ENCODE assay signal across 8 cellular contexts in the genomic region with DNA sequence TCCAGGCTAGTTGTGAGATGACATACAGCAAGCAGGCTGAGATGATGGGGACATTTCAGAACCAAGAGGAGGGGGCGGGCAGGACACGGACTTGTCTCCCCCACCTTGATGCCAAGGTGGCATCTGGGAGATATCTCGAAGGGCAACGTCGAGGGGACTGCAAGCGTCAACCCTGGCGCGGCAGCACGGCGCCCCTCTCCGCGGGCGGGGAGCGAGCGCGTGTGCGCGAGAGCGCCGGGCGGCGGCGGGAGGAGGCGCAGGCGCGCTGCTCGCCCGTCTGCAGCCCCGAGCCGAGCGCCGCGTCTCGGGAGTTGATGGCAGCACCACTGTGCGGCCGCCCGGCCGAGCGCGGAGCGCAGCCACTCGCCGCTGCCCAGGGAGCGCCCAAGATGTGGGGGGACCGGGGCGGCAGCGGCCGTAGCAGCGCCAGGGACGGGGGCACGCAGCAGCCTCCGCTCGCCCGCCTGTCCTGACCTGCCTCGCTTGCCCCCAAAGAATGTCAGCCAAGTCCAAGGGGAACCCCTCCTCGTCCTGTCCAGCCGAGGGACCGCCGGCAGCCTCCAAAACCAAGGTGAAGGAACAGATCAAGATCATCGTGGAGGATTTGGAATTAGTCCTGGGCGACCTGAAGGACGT. TPM values are rescaled to one million over a fixed set of nuclear protein-coding genes. Genes with fewer than 3 reads are reported as not detected.
A peak's percentile ranks its signal among the peaks of the same experiment; 100 is the strongest.
DNase-seq lines count a peak whose midpoint lies in the region; ATAC-seq and TF ChIP-seq lines count a peak whose summit lies in the region.

A gene (plus strand): TSS at position 310 of the 636 bp plus-strand sequence.

- H3K27me3 ChIP-seq in Panc1 (ENCODE audit: control insufficient read depth, insufficient read depth, low read length) (peaks cover 4% of the 10 kb centered on the region; the same call in 1 of the 2 replicates), kidney epithelial cell (ENCODE audit: control insufficient read depth, insufficient read depth, low read length) (peaks cover 4% of the 10 kb centered on the region), spleen (replicated peaks in 1 of 7) (peaks cover 0 to 35% (median 21%) of the 10 kb centered on the region in 7 donors)

- BruUV-seq in Panc1 (replicated peaks; lab: Mats Ljungman, UMichigan), result no TSS peak

- peaks cover 0 to 3% of the 10 kb centered on the region in 2 donors for H3K36me3 Mint-ChIP-seq in CD14-positive monocyte

- peak; percentile 71 for ATAC-seq in GM18858 (IDR thresholded peaks at IDR 0.05; ENCODE audit: unreplicated experiment)
- peak; percentile 91 for ATAC-seq in HG03095 (IDR thresholded peaks at IDR 0.05; ENCODE audit: unreplicated experiment)
- ATAC-seq in Panc1, result peak; percentile 83
- ATAC-seq in GM19324 (IDR thresholded peaks at IDR 0.05; ENCODE audit: low FRiP score, unreplicated experiment), result no peak

- H3K4me3 ChIP-seq in Panc1 (ENCODE audit: low read depth in 2 of 2, low read length in 2 of 2), result peak within 1 kb of the TSS; percentile 32 to 45
- H3K4me3 ChIP-seq in kidney epithelial cell (ENCODE audit: low read depth, low read length), result peak within 1 kb of the TSS; percentile 57
- peak within 1 kb of the TSS; percentile 18 to 73 (median 44) for H3K4me3 ChIP-seq in spleen

- POLR2A ChIA-PET in Panc1 (lab: Charles Lee), result no interaction called here

- peak within 1 kb of the TSS; percentile 54 to 82 (median 69) for H3K27ac Mint-ChIP-seq in CD14-positive monocyte

- peak within 1 kb of the TSS; percentile 90 to 99 for H3K4me3 Mint-ChIP-seq in CD14-positive monocyte

- H3K36me3 ChIP-seq in Panc1 (ENCODE audit: control insufficient read depth, insufficient read depth, low read length), result no peaks in the 10 kb centered on the region
- H3K36me3 ChIP-seq in kidney epithelial cell (ENCODE audit: control insufficient read depth, insufficient read depth, low read length), result no peaks in the 10 kb centered on the region
- H3K36me3 ChIP-seq in spleen, result no peaks in the 10 kb centered on the region

- H3K4me1 ChIP-seq in Panc1 (ENCODE audit: control insufficient read depth, insufficient read depth, low read length) (no peaks in the 10 kb centered on the region), spleen (peaks cover 0 to 35% (median 29%) of the 10 kb centered on the region in 6 donors)

- peaks cover 0 to 8% (median 1%) of the 10 kb centered on the region in 7 donors for H3K9me3 Mint-ChIP-seq in CD14-positive monocyte

- DNase-seq in CD14-positive monocyte (ENCODE audit: low spot score), result no peak
- no peak for DNase-seq in Panc1 (ENCODE audit: low read depth, low spot score)
- peak; percentile 80 for DNase-seq in cerebellum (ENCODE audit: low spot score)
- no peak for DNase-seq in kidney epithelial cell (ENCODE audit: low read depth)
- DNase-seq in spleen, result peak; percentile 85

- H3K27me3 Mint-ChIP-seq in CD14-positive monocyte (ENCODE audit: low read depth in 3 of 3), result peaks cover 25 to 33% (median 27%) of the 10 kb centered on the region in 3 donors

- in situ Hi-C loops in Panc1 (cut with HindIII; ENCODE audit: low pct_unique_long_range_greater_than_20kb, low sequenced_read_pairs), result no loop called here

- CTCF ChIA-PET in Panc1 (lab: Charles Lee), result no interaction called here

- TF ChIP-seq POLR2A in spleen (IDR thresholded peaks at IDR 0.05), result no peak

- no peak within 1 kb of the TSS for H3K27ac ChIP-seq in Panc1 (ENCODE audit: low read length)
- peak within 1 kb of the TSS in 7 of 8 donors; percentile 25 to 70 (median 45) for H3K27ac ChIP-seq in spleen

- intact Hi-C loops in CD14-positive monocyte (cut with micrococcal nuclease), result loop anchor here in 1 of 2 donors (10.0 kb wide), 1 partner anchor 199 kb away; no protein-coding TSS in a partner anchor
- intact Hi-C loops in Panc1 (cut with micrococcal nuclease; ENCODE audit: unreplicated experiment), result no loop called here
- intact Hi-C loops in spleen (cut with DNase I; ENCODE audit: low total_unique reads), result no loop called here

- peaks cover 32% of the 10 kb centered on the region for H3K4me1 Mint-ChIP-seq in CD14-positive monocyte

- TF ChIP-seq CTCF in CD14-positive monocyte (IDR thresholded peaks at IDR 0.05), result peak; percentile 35
- no peak for TF ChIP-seq CTCF in Panc1 (IDR thresholded peaks at IDR 0.05)
- no peak for TF ChIP-seq CTCF in kidney epithelial cell (IDR thresholded peaks at IDR 0.05; ENCODE audit: insufficient read depth, low read length, poor library complexity, severe bottlenecking)
- TF ChIP-seq CTCF in spleen (IDR thresholded peaks at IDR 0.05 in 8 of 11, conservative IDR thresholded peaks at IDR 0.05 in 3 of 11), result peak in 5 of 11 experiments; percentile 16 to 52 (median 18)

- H3K9me3 ChIP-seq in Panc1 (ENCODE audit: control insufficient read depth, insufficient read depth, low read depth, low read length) (no peaks in the 10 kb centered on the region), spleen (no peaks in the 10 kb centered on the region)

- 0 to 2% (median 1%) methylated on average over 8 to 62 of the region's 62 CpGs for WGBS in spleen, 5 donors

RNA-seq across cellular contexts. Expression of the gene that starts here (rescaled TPM):
- under 1 TPM; 0.14 to 0.74 TPM for polyA plus RNA-seq in CD14-positive monocyte
- total RNA-seq in Panc1 (2021; ENCODE audit: unreplicated experiment), result not detected
- polyA plus RNA-seq in Panc1 (2012; ENCODE audit: insufficient read length), result not detected
- total RNA-seq in cerebellum, result 1.6 TPM
- total RNA-seq in kidney epithelial cell, result 0.34 and 1.0 TPM in 2 replicates
- total RNA-seq in spleen, result 1 to 10 TPM; 1.3 to 4.5 (median 3.0) TPM
- polyA plus RNA-seq in spleen, result 1 to 10 TPM in 2 of 3 donors, under 1 TPM in 1; 0.61 to 1.7 (median 1.1) TPM

Comparison
In these comparisons a context has a peak if more than half of its experiments do, and no peak if none do; other contexts are left out.
1. Peak in ATAC-seq and H3K4me3 ChIP-seq in Panc1; RNA of the gene not detected or under 1 TPM.
2. DNase-seq: peak in cerebellum (single experiment) and spleen (single experiment); none in CD14-positive monocyte (single experiment), Panc1 (single experiment) and kidney epithelial cell (single experiment).
3. Peak in every context shown above with its lines, with median percentiles within 50 percentile points of each other: H3K4me3 ChIP-seq.